ENCODE assay signal across 13 cellular contexts in the genomic region with DNA sequence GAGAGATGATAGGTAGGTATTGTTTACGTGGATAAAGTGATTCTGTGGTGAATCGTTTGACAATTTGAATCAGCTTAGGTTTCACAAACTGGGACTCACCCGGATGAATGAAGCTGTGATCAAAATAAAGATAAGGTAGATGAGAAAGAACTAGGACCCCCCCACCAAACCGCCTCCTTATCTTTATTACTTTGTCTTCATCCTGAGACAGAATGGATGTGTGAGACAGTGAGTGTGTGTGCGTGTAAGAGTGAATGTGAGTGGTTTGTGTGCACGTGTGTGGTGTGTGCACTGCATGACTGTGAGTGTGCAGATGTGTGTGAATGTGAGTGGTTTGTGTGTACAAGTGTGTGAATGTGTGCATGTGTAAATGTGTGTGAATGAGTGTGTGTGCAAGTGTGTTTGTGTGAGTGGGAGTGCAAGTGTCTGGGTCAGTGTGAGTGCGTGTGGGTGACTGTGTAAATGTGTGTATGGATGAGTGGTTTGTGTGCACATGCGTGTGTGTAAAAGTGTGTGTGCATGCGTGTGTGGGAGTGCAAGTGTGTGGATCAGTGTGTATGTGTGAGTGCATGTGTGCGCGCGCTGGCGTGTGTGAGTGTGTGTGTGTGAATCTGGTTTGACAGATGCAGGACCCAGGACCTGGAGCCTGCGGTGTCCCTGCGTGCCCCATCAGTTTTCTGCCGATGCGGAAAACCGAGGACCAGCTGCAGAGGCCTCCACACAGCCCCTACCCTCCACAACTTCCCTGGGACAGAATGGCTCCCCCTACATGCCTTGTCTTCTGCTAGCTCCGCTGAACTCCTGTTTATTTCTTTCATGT. TPM values are rescaled to one million over a fixed set of nuclear protein-coding genes. Genes with fewer than 3 reads are reported as not detected.
DNase-seq lines count a peak whose midpoint lies in the region; ATAC-seq and TF ChIP-seq lines count a peak whose summit lies in the region.
"Had no signal": no experiment of that assay in that cellular context is flagged by ENCODE, and none has a peak within 500 bp of the region (broad histone marks: within the 10 kb centered on the region; RNA-seq: fewer than 3 reads in every experiment).

No MANE protein-coding gene starts in this region.

- no peak overlapping the region for H3K4me3 Mint-ChIP-seq in stimulated activated memory B cell treated with anti-CD40 and anti-IgM and Interleukin-4, amounts not matched to agents 10 μg/mL and 1 μg/mL and 100 μg/mL, for 72 hours
- H3K4me3 Mint-ChIP-seq: T-helper 1 cell treated with Interleukin-12 subunit alpha and Interleukin-12 subunit beta and Interleukin-4 antibody, amounts not matched to agents 30 μg/mL and 1 μg/mL, for 36 hours had no signal

- H3K9me3 ChIP-seq in left ventricle myocardium inferior (replicated peaks) (no peaks in the 10 kb centered on the region), adrenal gland (replicated peaks in 1 of 3) (no peaks in the 10 kb centered on the region)
- H3K9me3 ChIP-seq: psoas muscle, uterus had no signal

- H3K27ac ChIP-seq in left ventricle myocardium inferior (replicated peaks) (peak overlapping the region; percentile 97), RWPE1 (peak overlapping the region; percentile 18), adrenal gland (no peak overlapping the region)
- H3K27ac ChIP-seq: psoas muscle, uterus had no signal

- H3K27me3 Mint-ChIP-seq in stimulated activated memory B cell treated with anti-CD40 and anti-IgM and Interleukin-4, amounts not matched to agents 10 μg/mL and 1 μg/mL and 100 μg/mL, for 72 hours = no peaks in the 10 kb centered on the region

- intact Hi-C loops in left ventricle myocardium inferior (cut with micrococcal nuclease) (no loop called here), cardiac septum (cut with DNase I) (no loop called here), adrenal gland (cut with DNase I) (no loop called here)

- no peak for TF ChIP-seq POLR2A in adrenal gland (IDR thresholded peaks at IDR 0.05)

- no peak for TF ChIP-seq CTCF in left ventricle myocardium inferior (IDR thresholded peaks at IDR 0.05; ENCODE audit: borderline replicate concordance)
- TF ChIP-seq CTCF in RWPE1 (conservative IDR thresholded peaks at IDR 0.05; ENCODE audit: low read depth) = no peak
- no peak for TF ChIP-seq CTCF in adrenal gland (IDR thresholded peaks at IDR 0.05)

- peak overlapping the region; percentile 82 for H3K27ac Mint-ChIP-seq in stimulated activated memory B cell treated with anti-CD40 and anti-IgM and Interleukin-4, amounts not matched to agents 10 μg/mL and 1 μg/mL and 100 μg/mL, for 72 hours
- H3K27ac Mint-ChIP-seq: T-helper 1 cell treated with Interleukin-12 subunit alpha and Interleukin-12 subunit beta and Interleukin-4 antibody, amounts not matched to agents 30 μg/mL and 1 μg/mL, for 36 hours had no signal

- H3K9me3 Mint-ChIP-seq in stimulated activated memory B cell treated with anti-CD40 and anti-IgM and Interleukin-4, amounts not matched to agents 10 μg/mL and 1 μg/mL and 100 μg/mL, for 72 hours = no peaks in the 10 kb centered on the region
- H3K9me3 Mint-ChIP-seq: T-helper 1 cell treated with Interleukin-12 subunit alpha and Interleukin-12 subunit beta and Interleukin-4 antibody, amounts not matched to agents 30 μg/mL and 1 μg/mL, for 36 hours had no signal

- H3K4me1 Mint-ChIP-seq in stimulated activated memory B cell treated with anti-CD40 and anti-IgM and Interleukin-4, amounts not matched to agents 10 μg/mL and 1 μg/mL and 100 μg/mL, for 72 hours = peaks cover 49% of the 10 kb centered on the region

- H3K4me1 ChIP-seq in left ventricle myocardium inferior (peaks cover 94% of the 10 kb centered on the region), adrenal gland (replicated peaks in 1 of 2) (peaks cover 0 to 18% of the 10 kb centered on the region in 2 donors)
- H3K4me1 ChIP-seq: uterus had no signal

- H3K27me3 ChIP-seq in left ventricle myocardium inferior (ENCODE audit: low read depth) (no peaks in the 10 kb centered on the region), adrenal gland (no peaks in the 10 kb centered on the region)
- H3K27me3 ChIP-seq: uterus had no signal

- POLR2A ChIA-PET in RWPE1 (lab: Yijun Ruan, JAX; ENCODE audit: low non-redundant PET) = no interaction called here

- H3K36me3 ChIP-seq in left ventricle myocardium inferior = peaks cover 31% of the 10 kb centered on the region
- peaks cover 0 to 10% of the 10 kb centered on the region in 2 donors for H3K36me3 ChIP-seq in adrenal gland (replicated peaks in 1 of 2)
- H3K36me3 ChIP-seq: uterus had no signal

- H3K36me3 Mint-ChIP-seq in stimulated activated memory B cell treated with anti-CD40 and anti-IgM and Interleukin-4, amounts not matched to agents 10 μg/mL and 1 μg/mL and 100 μg/mL, for 72 hours = no peaks in the 10 kb centered on the region

- ATAC-seq in stimulated activated memory B cell treated with anti-CD40 and anti-IgM and Interleukin-4, amounts not matched to agents 10 μg/mL and 1 μg/mL and 100 μg/mL, for 72 hours = no peak
- ATAC-seq in HG03175 (IDR thresholded peaks at IDR 0.05; ENCODE audit: unreplicated experiment) = no peak
- ATAC-seq: psoas muscle had no signal

- WGBS in adrenal gland, 4 donors = 72 to 80% (median 77%) methylated on average over 19 of the region's 19 CpGs

- DNase-seq in left ventricle myocardium inferior (no peak), cardiac septum (ENCODE audit: low spot score) (no peak), RWPE1 (ENCODE audit: low spot score) (no peak), adrenal gland (no peak), NCI-H1417 treated with DMSO at 0.1 percent for 48 hours (lab: John Stamatoyannopoulos, UW) (no peak)
- peak; percentile 48 for DNase-seq in central memory CD4-positive, alpha-beta T cell
- DNase-seq: NCI-H187 treated with DMSO at 0.1 percent for 48 hours, psoas muscle, uterus had no signal

- CTCF ChIA-PET in RWPE1 (lab: Yijun Ruan, JAX) = interaction anchor here (0.5 to 0.9 kb wide), 3 partner anchors 55 to 60 kb away, joined by 3 read pairs; no protein-coding TSS in a partner anchor

- H3K4me3 ChIP-seq in left ventricle myocardium inferior = no peak overlapping the region
- no peak overlapping the region for H3K4me3 ChIP-seq in adrenal gland
- H3K4me3 ChIP-seq: lung, psoas muscle, uterus had no signal

RNA-seq across cellular contexts. Expression of a gene that starts 11.4 kb away (rescaled TPM):
- total RNA-seq in left ventricle myocardium inferior (139 TPM), cardiac septum (244 TPM), adrenal gland (100 to 1,000 TPM in 5 of 8 donors, 10 to 100 TPM in 3; 69.2 to 214 (median 123) TPM)
- polyA plus RNA-seq in adrenal gland = 100 to 1,000 TPM in 1 of 3 donors, 10 to 100 TPM in 2; 43.2 to 116 (median 96.7) TPM

RNA-seq across cellular contexts. Expression of a gene that starts 11.6 kb away (rescaled TPM):
- total RNA-seq in left ventricle myocardium inferior (844 TPM), cardiac septum (484 TPM), adrenal gland (100 to 1,000 TPM in 3 of 8 donors, 10 to 100 TPM in 5; 51.9 to 136 (median 88.0) TPM)
- 100 to 1,000 TPM in 2 of 3 donors, 10 to 100 TPM in 1; 60.0 to 242 (median 175) TPM for polyA plus RNA-seq in adrenal gland

RNA-seq across cellular contexts. Expression of a gene that starts 33.5 kb away (rescaled TPM):
- total RNA-seq in left ventricle myocardium inferior = 48.4 TPM
- 49.4 TPM for total RNA-seq in cardiac septum
- 100 to 1,000 TPM in 1 of 8 donors, 10 to 100 TPM in 7; 39.1 to 129 (median 68.1) TPM for total RNA-seq in adrenal gland
- polyA plus RNA-seq in adrenal gland = 10 to 100 TPM; 26.7 to 46.9 (median 40.0) TPM

RNA-seq across cellular contexts. Expression of a gene that starts 51.0 kb away (rescaled TPM):
- total RNA-seq in left ventricle myocardium inferior (31.3 TPM), cardiac septum (48.1 TPM), adrenal gland (10 to 100 TPM in 7 of 8 donors, 1 to 10 TPM in 1; 8.7 to 65.7 (median 24.7) TPM)
- polyA plus RNA-seq in adrenal gland = 1 to 10 TPM; 5.3 to 9.2 (median 8.6) TPM

Comparison
In these comparisons a context has a peak if more than half of its experiments do, and no peak if none do; other contexts are left out.
1. H3K27ac ChIP-seq: peak in left ventricle myocardium inferior (single experiment) and RWPE1 (single experiment); none in adrenal gland (0 of 5).